ENCODE assay signal across 8 cellular contexts in genomic region chr11:88544656-88545280, GRCh38.
A peak's percentile ranks its signal among the peaks of the same experiment; 100 is the strongest.
DNase-seq lines count a peak whose midpoint lies in the region; ATAC-seq lines count a peak whose summit lies in the region.

No MANE protein-coding gene starts in this region.

- intact Hi-C loops in Right ventricle myocardium inferior (cut with DNase I), result loop anchor here (5.0 kb wide), 1 partner anchor 312 kb away; no protein-coding TSS in a partner anchor

- peak; percentile 29 for ATAC-seq in GM21515 (IDR thresholded peaks at IDR 0.05; ENCODE audit: unreplicated experiment)
- ATAC-seq in HG03460 (IDR thresholded peaks at IDR 0.05; ENCODE audit: unreplicated experiment), result peak; percentile 5
- ATAC-seq in Right ventricle myocardium inferior, result no peak

- peak; percentile 42 for DNase-seq in GM03348 (ENCODE audit: low spot score)
- peak; percentile 72 for DNase-seq in fibroblast of peridontal ligament (ENCODE audit: extremely low read depth)
- DNase-seq in stimulated activated CD4-positive, alpha-beta T cell treated with anti-CD3 and anti-CD28 coated beads, Interleukin-4, amount 100 ng/mL, for 4 hours, result no peak
- no peak for DNase-seq in Right ventricle myocardium inferior (ENCODE audit: missing footprints)
- no peak for DNase-seq in nucleus accumbens (lab: John Stamatoyannopoulos, UW)
- no peak for DNase-seq in COLO829 (ENCODE audit: low spot score)

Comparison
In these comparisons a context has a peak if more than half of its experiments do, and no peak if none do; other contexts are left out.
1. DNase-seq: peak in GM03348 (single experiment) and fibroblast of peridontal ligament (single experiment); none in stimulated activated CD4-positive, alpha-beta T cell treated with anti-CD3 and anti-CD28 coated beads, Interleukin-4, amount 100 ng/mL, for 4 hours (0 of 2), Right ventricle myocardium inferior (single experiment), nucleus accumbens (0 of 56) and COLO829 (single experiment).